15 cellular contexts compared by ENCODE assay signal in genomic region chr14:51783765-51784164, GRCh38.
DNase-seq lines count a peak whose midpoint lies in the region; ATAC-seq and TF ChIP-seq lines count a peak whose summit lies in the region.
"Had no signal": no experiment of that assay in that cellular context is flagged by ENCODE, and none has a peak within 500 bp of the region (broad histone marks: within the 10 kb centered on the region; RNA-seq: fewer than 3 reads in every experiment).

No MANE protein-coding gene starts in this region.

- H3K36me3 ChIP-seq in brain microvascular endothelial cell (replicated peaks) (no peaks in the 10 kb centered on the region), left lung (no peaks in the 10 kb centered on the region), colonic mucosa (no peaks in the 10 kb centered on the region)

- in situ Hi-C loops in brain microvascular endothelial cell (cut with HindIII; ENCODE audit: low pct_ligation_motif_present, low sequenced_read_pairs): no loop called here

- peak; percentile 60 for DNase-seq in AG20443 (ENCODE audit: low spot score)
- DNase-seq in HFFc6: peak; percentile 12
- peak; percentile 38 for DNase-seq in brain microvascular endothelial cell
- DNase-seq in left lung: no peak
- no peak for DNase-seq in colonic mucosa
- DNase-seq in NCI-H1694 (lab: John Stamatoyannopoulos, UW): no peak
- no peak for DNase-seq in HEK293T (ENCODE audit: extremely low spot score)
- DNase-seq: activated naive CD4-positive, alpha-beta T cell treated with anti-CD3 and anti-CD28 coated beads for 36 hours; CD4-positive, alpha-beta memory T cell; cortex of kidney; small intestine; T-helper 9 cell; testis had no signal

- intact Hi-C loops in left lung (cut with DNase I): loop anchor here in 1 of 2 donors (10.0 kb wide), 1 partner anchor 201 kb away; the partner anchor contains the start of gene RTRAF
- intact Hi-C loops in colonic mucosa (cut with DNase I): loop anchor here (10.0 kb wide), 1 partner anchor 191 kb away; no protein-coding TSS in a partner anchor

- H3K27me3 ChIP-seq in brain microvascular endothelial cell (replicated peaks) (no peaks in the 10 kb centered on the region), left lung (peaks cover 0 to 23% of the 10 kb centered on the region in 2 donors), colonic mucosa (no peaks in the 10 kb centered on the region)
- H3K27me3 ChIP-seq: testis had no signal

- peak; percentile 32 for ATAC-seq in left lung
- no peak for ATAC-seq in GM21717 (IDR thresholded peaks at IDR 0.05; ENCODE audit: unreplicated experiment)

- no peak for TF ChIP-seq CTCF in HFFc6 (IDR thresholded peaks at IDR 0.05)
- TF ChIP-seq CTCF in brain microvascular endothelial cell (IDR thresholded peaks at IDR 0.05; ENCODE audit: low read depth, low read length, missing control alignments): no peak
- TF ChIP-seq CTCF in left lung (IDR thresholded peaks at IDR 0.05): no peak
- no peak for TF ChIP-seq CTCF in colonic mucosa (IDR thresholded peaks at IDR 0.05)

- CTCF ChIA-PET in HEK293T (lab: Yijun Ruan, JAX): interaction anchor here (1.4 kb wide), 1 partner anchor 500 kb away, joined by 3 read pairs; no protein-coding TSS in a partner anchor

- peak overlapping the region; percentile 57; the same call in 1 of the 2 replicates for H3K4me3 Mint-ChIP-seq in HFFc6
- H3K4me3 Mint-ChIP-seq: activated naive CD4-positive, alpha-beta T cell treated with anti-CD3 and anti-CD28 coated beads for 36 hours; CD4-positive, alpha-beta memory T cell had no signal

- POLR2A ChIA-PET in HEK293T (lab: Yijun Ruan, JAX): no interaction called here

- H3K9me3 ChIP-seq in left lung (peaks cover 0 to 21% of the 10 kb centered on the region in 2 donors), colonic mucosa (no peaks in the 10 kb centered on the region)
- H3K9me3 ChIP-seq: testis had no signal

- H3K4me1 ChIP-seq in left lung (peaks cover 0 to 11% of the 10 kb centered on the region in 2 donors), colonic mucosa (no peaks in the 10 kb centered on the region)
- H3K4me1 ChIP-seq: testis had no signal

- no peak overlapping the region for H3K9ac ChIP-seq in colonic mucosa (ENCODE audit: low read depth in 2 of 2, low read length in 2 of 2)

- H3K4me3 ChIP-seq in brain microvascular endothelial cell (ENCODE audit: low read depth, low read length) (no peak overlapping the region), left lung (no peak overlapping the region), colonic mucosa (no peak overlapping the region)
- H3K4me3 ChIP-seq: testis had no signal

- no peak overlapping the region for H3K27ac Mint-ChIP-seq in HFFc6
- H3K27ac Mint-ChIP-seq: activated naive CD4-positive, alpha-beta T cell treated with anti-CD3 and anti-CD28 coated beads for 36 hours; CD4-positive, alpha-beta memory T cell had no signal

- peaks cover 28% of the 10 kb centered on the region for H3K27me3 Mint-ChIP-seq in HFFc6 (ENCODE audit: insufficient read depth)

- H3K27ac ChIP-seq in brain microvascular endothelial cell (no peak overlapping the region), left lung (no peak overlapping the region), colonic mucosa (no peak overlapping the region)
- H3K27ac ChIP-seq: RWPE1, testis had no signal

- H3K36me3 Mint-ChIP-seq in HFFc6 (ENCODE audit: low read depth): peaks cover 26% of the 10 kb centered on the region

- peaks cover 24% of the 10 kb centered on the region for H3K4me1 Mint-ChIP-seq in HFFc6 (ENCODE audit: low read depth)

- peaks cover 17% of the 10 kb centered on the region for H3K9me3 Mint-ChIP-seq in HFFc6

TF ChIP-seq in HEK293T, 16 proteins besides CTCF, POLR2A, EP300 and RAD21:
- TF ChIP-seq PKNOX1 (IDR thresholded peaks at IDR 0.05): no peak
- TF ChIP-seq SP1 (IDR thresholded peaks at IDR 0.05): no peak
- TF ChIP-seq FOXK2 (IDR thresholded peaks at IDR 0.05): no peak
- TF ChIP-seq NFRKB (IDR thresholded peaks at IDR 0.05): no peak
- no peak for TF ChIP-seq TARDBP (IDR thresholded peaks at IDR 0.05)
- TF ChIP-seq L3MBTL2 (conservative IDR thresholded peaks at IDR 0.05): no peak
- TF ChIP-seq ELF4 (IDR thresholded peaks at IDR 0.05): no peak
- TF ChIP-seq CTBP1 (IDR thresholded peaks at IDR 0.05; ENCODE audit: borderline replicate concordance): no peak
- TF ChIP-seq HDGF (IDR thresholded peaks at IDR 0.05; ENCODE audit: borderline replicate concordance): no peak
- TF ChIP-seq FOXA1 (IDR thresholded peaks at IDR 0.05): no peak
- no peak for TF ChIP-seq SUZ12 (IDR thresholded peaks at IDR 0.05)
- no peak for TF ChIP-seq ARNT (IDR thresholded peaks at IDR 0.05)
- TF ChIP-seq FOXM1 (IDR thresholded peaks at IDR 0.05; ENCODE audit: borderline replicate concordance): no peak
- no peak for TF ChIP-seq BHLHE40 (IDR thresholded peaks at IDR 0.05; ENCODE audit: borderline replicate concordance)
- TF ChIP-seq ZNF384 (IDR thresholded peaks at IDR 0.05): no peak
- no peak for TF ChIP-seq LEF1 (IDR thresholded peaks at IDR 0.05; ENCODE audit: borderline replicate concordance)
TF ChIP-seq in HEK293T: peak in this region for 0.

Comparison
In these comparisons a context has a peak if more than half of its experiments do, and no peak if none do; other contexts are left out.
1. DNase-seq: peak in AG20443 (single experiment), HFFc6 (single experiment) and brain microvascular endothelial cell (single experiment); none in left lung (0 of 2), colonic mucosa (single experiment), NCI-H1694 (single experiment) and HEK293T (single experiment).